Comparison of ENCODE assay signal across 8 cellular contexts in the genomic region with DNA sequence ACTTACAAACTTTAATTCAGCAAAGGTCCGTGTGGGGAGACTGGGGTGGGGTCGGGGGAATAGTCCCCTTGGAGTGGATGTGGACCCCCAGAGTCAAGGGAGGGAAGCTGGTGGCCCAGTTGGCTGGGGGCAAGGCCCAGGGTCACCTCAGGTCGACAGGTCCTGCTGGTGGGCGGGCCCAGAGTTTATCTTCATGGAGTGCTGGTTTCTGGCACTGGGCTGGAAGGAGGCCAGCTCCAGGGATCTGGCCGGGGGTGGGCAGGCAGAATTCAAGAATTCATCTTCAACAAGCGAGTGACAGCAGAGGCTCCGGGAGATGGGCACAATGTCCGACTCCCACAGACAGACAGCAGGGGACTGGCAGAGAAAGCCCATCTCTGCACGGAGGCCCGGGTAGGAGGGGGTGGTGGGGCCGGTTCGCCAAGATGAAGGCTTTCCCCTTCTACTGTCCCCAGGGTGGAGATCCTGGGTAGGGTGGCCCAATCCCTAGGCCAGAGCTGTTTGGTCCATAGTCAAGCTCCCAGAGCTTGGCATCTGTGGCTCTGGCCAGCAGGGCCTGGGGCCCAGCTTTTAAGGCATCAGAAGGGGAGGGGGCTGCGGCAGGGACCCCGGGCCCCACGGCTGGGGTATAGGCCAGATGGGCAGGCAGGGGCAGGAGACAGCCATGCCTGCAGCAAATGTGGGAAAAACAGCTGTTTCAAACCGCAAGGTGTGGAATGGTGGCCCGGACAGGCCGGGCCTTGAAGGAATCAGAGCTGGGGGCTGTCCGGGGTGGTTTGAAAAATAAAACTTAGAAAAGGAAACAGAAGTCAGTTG. TPM values are rescaled to one million over a fixed set of nuclear protein-coding genes. Genes with fewer than 3 reads are reported as not detected.
DNase-seq lines count a peak whose midpoint lies in the region; ATAC-seq, FAIRE-seq and TF ChIP-seq lines count a peak whose summit lies in the region.

No MANE protein-coding gene starts in this region.

- POLR2A ChIA-PET in naive thymus-derived CD8-positive, alpha-beta T cell (lab: Charles Lee), result interaction anchor here (0.6 to 1.6 kb wide), 5 partner anchors 27 to 333 kb away, joined by 3 to 7 read pairs (median 3); partner anchors contain the start of gene ICAM5

- intact Hi-C loops in CD14-positive monocyte (cut with micrococcal nuclease), result no loop called here

- H3K4me3 Mint-ChIP-seq in CD14-positive monocyte, result no peak overlapping the region
- H3K4me3 Mint-ChIP-seq in IgD-negative memory B cell, result peak overlapping the region; percentile 43 to 93 (median 70)
- peak overlapping the region; percentile 83 to 93 (median 90) for H3K4me3 Mint-ChIP-seq in naive thymus-derived CD8-positive, alpha-beta T cell

- H3K4me3 ChIP-seq in bronchial epithelial cell (ENCODE audit: low read depth, low read length), result peak overlapping the region; percentile 65

- ATAC-seq in naive thymus-derived CD8-positive, alpha-beta T cell, result no peak
- ATAC-seq in GM19023 (IDR thresholded peaks at IDR 0.05; ENCODE audit: unreplicated experiment), result no peak

- H3K9me3 Mint-ChIP-seq in CD14-positive monocyte (peaks cover 0 to 1% (median 0%) of the 10 kb centered on the region in 7 donors), IgD-negative memory B cell (no peaks in the 10 kb centered on the region)
- no peaks in the 10 kb centered on the region for H3K9me3 Mint-ChIP-seq in naive thymus-derived CD8-positive, alpha-beta T cell

- H3K36me3 Mint-ChIP-seq in CD14-positive monocyte (peaks cover 26 to 48% of the 10 kb centered on the region in 2 donors), IgD-negative memory B cell (no peaks in the 10 kb centered on the region)
- H3K36me3 Mint-ChIP-seq in naive thymus-derived CD8-positive, alpha-beta T cell, result peaks cover 0 to 38% (median 8%) of the 10 kb centered on the region in 3 donors

- H3K27ac Mint-ChIP-seq in CD14-positive monocyte (peak overlapping the region in 6 of 7 donors; percentile 10 to 83 (median 72)), IgD-negative memory B cell (peak overlapping the region; percentile 44 to 95 (median 94))
- peak overlapping the region; percentile 58 to 97 (median 84) for H3K27ac Mint-ChIP-seq in naive thymus-derived CD8-positive, alpha-beta T cell

- H3K36me3 ChIP-seq in bronchial epithelial cell (ENCODE audit: control insufficient read depth, insufficient read depth, low read length), result peaks cover 20% of the 10 kb centered on the region

- H3K27me3 ChIP-seq in bronchial epithelial cell (ENCODE audit: control insufficient read depth, insufficient read depth, low read length), result no peaks in the 10 kb centered on the region

- H3K4me1 Mint-ChIP-seq in CD14-positive monocyte (peaks cover 11% of the 10 kb centered on the region), IgD-negative memory B cell (peaks cover 4 to 13% (median 8%) of the 10 kb centered on the region in 3 donors)
- peaks cover 4 to 24% (median 16%) of the 10 kb centered on the region in 4 donors for H3K4me1 Mint-ChIP-seq in naive thymus-derived CD8-positive, alpha-beta T cell

- no peak for DNase-seq in CD14-positive monocyte (ENCODE audit: low spot score)
- no peak for DNase-seq in bronchial epithelial cell (ENCODE audit: low read depth)
- DNase-seq in naive thymus-derived CD8-positive, alpha-beta T cell, result no peak
- no peak for DNase-seq in HTR-8/SVneo (ENCODE audit: insufficient read length, low spot score)
- no peak for DNase-seq in retina
- no peak for DNase-seq in SKM-1 (lab: John Stamatoyannopoulos, UW; ENCODE audit: unreplicated experiment)

- TF ChIP-seq CTCF in CD14-positive monocyte (IDR thresholded peaks at IDR 0.05) (no peak), bronchial epithelial cell (IDR thresholded peaks at IDR 0.05; ENCODE audit: insufficient read depth, low read length, severe bottlenecking) (no peak)

- FAIRE-seq in bronchial epithelial cell (lab: Jason Lieb, UNC) (no peak), HTR-8/SVneo (lab: Jason Lieb, UNC) (no peak)

- peaks cover 2 to 5% (median 4%) of the 10 kb centered on the region in 3 donors for H3K27me3 Mint-ChIP-seq in CD14-positive monocyte (ENCODE audit: low read depth in 3 of 3)
- no peaks in the 10 kb centered on the region for H3K27me3 Mint-ChIP-seq in IgD-negative memory B cell
- H3K27me3 Mint-ChIP-seq in naive thymus-derived CD8-positive, alpha-beta T cell, result no peaks in the 10 kb centered on the region

RNA-seq across cellular contexts. Expression of gene FDX2, which starts 0.6 kb away (rescaled TPM):
- polyA plus RNA-seq in CD14-positive monocyte, result 1 to 10 TPM; 5.5 to 6.8 TPM
- polyA plus RNA-seq in IgD-negative memory B cell, result 12.8 TPM
- total RNA-seq in bronchial epithelial cell, result 21.8 and 24.2 TPM in 2 replicates
- total RNA-seq in naive thymus-derived CD8-positive, alpha-beta T cell, result 10 to 100 TPM; 11.9 to 14.9 TPM
- polyA plus RNA-seq in naive thymus-derived CD8-positive, alpha-beta T cell, result 10 to 100 TPM; 14.3 to 26.7 (median 18.4) TPM

RNA-seq across cellular contexts. Expression of gene ZGLP1, which starts 6.8 kb away (rescaled TPM):
- polyA plus RNA-seq in CD14-positive monocyte, result 10 to 100 TPM in 1 of 2 donors, 1 to 10 TPM in 1; 9.4 to 11.7 TPM
- polyA plus RNA-seq in IgD-negative memory B cell, result 2.6 TPM
- 0.26 and 0.53 TPM in 2 replicates for total RNA-seq in bronchial epithelial cell
- total RNA-seq in naive thymus-derived CD8-positive, alpha-beta T cell, result 10 to 100 TPM; 10.0 to 12.2 TPM
- polyA plus RNA-seq in naive thymus-derived CD8-positive, alpha-beta T cell, result under 1 TPM in 1 of 3 donors, not detected in 2; 0.27 TPM

RNA-seq across cellular contexts. Expression of gene RAVER1, which starts 16.9 kb away (rescaled TPM):
- 1 to 10 TPM; 6.0 to 9.0 TPM for polyA plus RNA-seq in CD14-positive monocyte
- polyA plus RNA-seq in IgD-negative memory B cell, result 25.9 TPM
- total RNA-seq in bronchial epithelial cell, result 2.3 and 4.2 TPM in 2 replicates
- 10 to 100 TPM; 52.1 to 55.8 TPM for total RNA-seq in naive thymus-derived CD8-positive, alpha-beta T cell
- polyA plus RNA-seq in naive thymus-derived CD8-positive, alpha-beta T cell, result 10 to 100 TPM; 11.2 to 23.6 (median 17.5) TPM

RNA-seq across cellular contexts. Expression of gene ICAM3, which starts 23.0 kb away (rescaled TPM):
- 100 to 1,000 TPM; 189 to 234 TPM for polyA plus RNA-seq in CD14-positive monocyte
- 230 TPM for polyA plus RNA-seq in IgD-negative memory B cell
- 5.0 and 5.5 TPM in 2 replicates for total RNA-seq in bronchial epithelial cell
- total RNA-seq in naive thymus-derived CD8-positive, alpha-beta T cell, result 100 to 1,000 TPM; 122 to 127 TPM
- polyA plus RNA-seq in naive thymus-derived CD8-positive, alpha-beta T cell, result 100 to 1,000 TPM; 214 to 229 (median 221) TPM

RNA-seq across cellular contexts. Expression of gene ICAM5, which starts 26.7 kb away (rescaled TPM):
- polyA plus RNA-seq in CD14-positive monocyte (under 1 TPM in 1 of 2 donors, not detected in 1; 0.21 TPM), IgD-negative memory B cell (not detected)
- 3.7 and 3.9 TPM in 2 replicates for total RNA-seq in bronchial epithelial cell
- total RNA-seq in naive thymus-derived CD8-positive, alpha-beta T cell, result not detected
- polyA plus RNA-seq in naive thymus-derived CD8-positive, alpha-beta T cell, result not detected

Comparison
In these comparisons a context has a peak if more than half of its experiments do, and no peak if none do; other contexts are left out.
1. H3K4me3 Mint-ChIP-seq: peak in IgD-negative memory B cell (4 of 4) and naive thymus-derived CD8-positive, alpha-beta T cell (10 of 10); none in CD14-positive monocyte (0 of 2).
2. Peak in every context shown above with its lines, with median percentiles within 50 percentile points of each other: H3K27ac Mint-ChIP-seq.